19 cellular contexts compared by ENCODE assay signal in genomic region chr1:173048629-173049326, GRCh38. TPM values are rescaled to one million over a fixed set of nuclear protein-coding genes. Genes with fewer than 3 reads are reported as not detected.
A peak's percentile ranks its signal among the peaks of the same experiment; 100 is the strongest.
DNase-seq lines count a peak whose midpoint lies in the region; ATAC-seq and TF ChIP-seq lines count a peak whose summit lies in the region.
"Had no signal": no experiment of that assay in that cellular context is flagged by ENCODE, and none has a peak within 500 bp of the region (broad histone marks: within the 10 kb centered on the region; RNA-seq: fewer than 3 reads in every experiment).

No MANE protein-coding gene starts in this region.

- no peaks in the 10 kb centered on the region for H3K9me3 Mint-ChIP-seq in MCF 10A (ENCODE audit: unreplicated experiment)
- H3K9me3 Mint-ChIP-seq: brain; effector memory CD8-positive, alpha-beta T cell; IgD-negative memory B cell had no signal

- intact Hi-C loops in MCF 10A (cut with micrococcal nuclease) (loop anchor here (5.0 kb wide), 1 partner anchor 144 kb away; no protein-coding TSS in a partner anchor), breast epithelium (cut with DNase I; ENCODE audit: low total_unique reads) (no loop called here)

- H3K36me3 ChIP-seq in breast epithelium: no peaks in the 10 kb centered on the region
- no peaks in the 10 kb centered on the region for H3K36me3 ChIP-seq in SJSA1
- H3K36me3 ChIP-seq: suprapubic skin had no signal

- H3K9me3 ChIP-seq in breast epithelium: no peaks in the 10 kb centered on the region
- H3K9me3 ChIP-seq in SJSA1 (replicated peaks): no peaks in the 10 kb centered on the region
- H3K9me3 ChIP-seq: suprapubic skin had no signal

- no peak overlapping the region for H3K27ac Mint-ChIP-seq in MCF 10A (ENCODE audit: low read depth, unreplicated experiment)
- H3K27ac Mint-ChIP-seq: brain; effector memory CD8-positive, alpha-beta T cell; IgD-negative memory B cell had no signal

- TF ChIP-seq CTCF in MCF 10A (IDR thresholded peaks at IDR 0.05; ENCODE audit: unreplicated experiment) (no peak), breast epithelium (IDR thresholded peaks at IDR 0.05) (no peak), fibroblast of the aortic adventitia (IDR thresholded peaks at IDR 0.05; ENCODE audit: insufficient read depth, low read length) (no peak)

- no peak overlapping the region for H3K4me3 Mint-ChIP-seq in MCF 10A (ENCODE audit: unreplicated experiment)
- H3K4me3 Mint-ChIP-seq: brain; effector memory CD8-positive, alpha-beta T cell had no signal

- BruUV-seq in MCF 10A (replicated peaks; lab: Mats Ljungman, UMichigan): no TSS peak

- H3K4me1 ChIP-seq in breast epithelium (no peaks in the 10 kb centered on the region), SJSA1 (replicated peaks) (peaks cover 39% of the 10 kb centered on the region)

- H3K4me1 Mint-ChIP-seq in MCF 10A (ENCODE audit: insufficient read depth, unreplicated experiment): peaks cover 39% of the 10 kb centered on the region
- H3K4me1 Mint-ChIP-seq: brain had no signal

- no peaks in the 10 kb centered on the region for H3K27me3 ChIP-seq in breast epithelium
- H3K27me3 ChIP-seq in SJSA1 (replicated peaks): no peaks in the 10 kb centered on the region
- H3K27me3 ChIP-seq: suprapubic skin had no signal

- TF ChIP-seq POLR2A in breast epithelium (IDR thresholded peaks at IDR 0.05): no peak

- no peaks in the 10 kb centered on the region for H3K27me3 Mint-ChIP-seq in MCF 10A (ENCODE audit: insufficient read depth, unreplicated experiment)
- H3K27me3 Mint-ChIP-seq: brain had no signal

- H3K27ac ChIP-seq in breast epithelium (no peak overlapping the region), SJSA1 (peak overlapping the region; percentile 26)
- H3K27ac ChIP-seq: parathyroid adenoma, suprapubic skin had no signal

- no peak overlapping the region for H3K4me3 ChIP-seq in breast epithelium
- no peak overlapping the region for H3K4me3 ChIP-seq in SJSA1
- H3K4me3 ChIP-seq in fibroblast of the aortic adventitia (ENCODE audit: low read depth, low read length): no peak overlapping the region
- H3K4me3 ChIP-seq: suprapubic skin had no signal

- no peak for ATAC-seq in GM19467 (IDR thresholded peaks at IDR 0.05; ENCODE audit: unreplicated experiment)
- ATAC-seq: effector memory CD8-positive, alpha-beta T cell had no signal

- DNase-seq in MCF 10A (ENCODE audit: unreplicated experiment) (peak; percentile 46), breast epithelium (ENCODE audit: low spot score in 2 of 2) (no peak), SJSA1 (ENCODE audit: low read depth in 1 of 2, low spot score in 2 of 2) (peak in 1 of 2 experiments; percentile 30), fibroblast of the aortic adventitia (ENCODE audit: low read depth) (peak; percentile 35), DMS79 (lab: John Stamatoyannopoulos, UW) (no peak), cerebellar nuclear complex (lab: John Stamatoyannopoulos, UW) (no peak), dedifferentiated amniotic fluid mesenchymal stem cell (ENCODE audit: extremely low spot score) (no peak)
- DNase-seq: DMS 273 treated with DMSO at 0.1 percent for 48 hours; effector memory CD8-positive, alpha-beta T cell; glutamatergic neuron; NCI-H1694; NCI-H526 had no signal

- POLR2A ChIA-PET in MCF 10A (lab: Yijun Ruan, JAX): interaction anchor here (0.8 to 3.4 kb wide), 4 partner anchors 9 to 75 kb away, joined by 3 to 23 read pairs (median 5); no protein-coding TSS in a partner anchor

- CTCF ChIA-PET in MCF 10A (lab: Yijun Ruan, JAX): interaction anchor here (0.6 to 1.9 kb wide), 4 partner anchors 24 to 364 kb away, joined by 3 to 5 read pairs (median 4); no protein-coding TSS in a partner anchor

- no peaks in the 10 kb centered on the region for H3K36me3 Mint-ChIP-seq in MCF 10A (ENCODE audit: insufficient read depth, unreplicated experiment)
- H3K36me3 Mint-ChIP-seq: brain, IgD-negative memory B cell had no signal

RNA-seq across cellular contexts. Expression of gene TNFSF18, which starts 2.0 kb away (rescaled TPM):
- total RNA-seq in MCF 10A (2022) (0.29 and 0.49 TPM in 2 replicates), breast epithelium (not detected), fibroblast of the aortic adventitia (ENCODE audit: low replicate concordance) (0.09 and 0.65 TPM in 2 replicates)
- total RNA-seq in SJSA1 (2014; rRNA removed; shearing (Covaris generic)): 0.05 TPM in 1 of 2 replicates, not detected in the other
- total RNA-seq: activated CD8-positive, alpha-beta memory T cell treated with anti-CD3 and anti-CD28 coated beads for 36 hours; SK-MEL-5 had no signal

Comparison
In these comparisons a context has a peak if more than half of its experiments do, and no peak if none do; other contexts are left out.
1. DNase-seq: peak in MCF 10A (single experiment) and fibroblast of the aortic adventitia (single experiment); none in breast epithelium (0 of 2), DMS79 (single experiment), cerebellar nuclear complex (0 of 2) and dedifferentiated amniotic fluid mesenchymal stem cell (single experiment).